15 cellular contexts compared by ENCODE assay signal in the genomic region with DNA sequence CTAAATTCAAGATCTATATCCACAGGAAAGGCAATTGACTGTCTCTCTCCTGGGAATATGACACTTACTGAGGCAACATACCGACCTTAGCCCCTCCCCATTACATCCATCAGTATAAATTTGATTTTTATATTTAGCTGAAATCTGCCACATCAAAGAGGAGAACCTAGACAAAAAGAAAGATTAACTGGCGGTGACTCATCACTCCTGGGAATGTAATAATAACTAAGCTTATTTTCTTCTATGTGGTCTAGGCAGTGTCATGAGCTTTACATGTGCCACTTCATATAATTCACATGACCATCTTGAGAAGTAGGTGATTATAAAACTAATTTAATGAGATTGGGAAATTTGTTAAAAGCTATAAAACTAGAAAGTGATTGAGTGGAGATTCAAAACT.
"Had no signal": no experiment of that assay in that cellular context is flagged by ENCODE, and none has a peak within 500 bp of the region (broad histone marks: within the 10 kb centered on the region; RNA-seq: fewer than 3 reads in every experiment).

No MANE protein-coding gene starts in this region.

- H3K27ac Mint-ChIP-seq: activated naive CD4-positive, alpha-beta T cell treated with anti-CD3 and anti-CD28 coated beads, Interleukin-2, amount 50 U/mL, for 24 hours; naive thymus-derived CD4-positive, alpha-beta T cell had no signal

- DNase-seq: activated CD4-positive, alpha-beta T cell treated with anti-CD3 and anti-CD28 coated beads, Interleukin-2, amount 50 U/mL, for 4 hours; activated CD4-positive, CD25-positive, alpha-beta regulatory T cell treated with anti-CD3 and anti-CD28 coated beads, Interleukin-2, amount 50 U/mL, for 72 hours; activated T-cell treated with anti-CD3 and anti-CD28 coated beads, Interleukin-2, amount 50 U/mL, for 1 hour; amygdala; dorsolateral prefrontal cortex; foreskin melanocyte; heart left ventricle; left colon; naive thymus-derived CD4-positive, alpha-beta T cell; posterior cingulate gyrus; right cardiac atrium had no signal

- ATAC-seq: esophagus mucosa; heart left ventricle; left colon; naive thymus-derived CD4-positive, alpha-beta T cell; right cardiac atrium had no signal

- H3K27me3 Mint-ChIP-seq: activated naive CD4-positive, alpha-beta T cell treated with anti-CD3 and anti-CD28 coated beads, Interleukin-2, amount 50 U/mL, for 24 hours; naive thymus-derived CD4-positive, alpha-beta T cell had no signal

- H3K4me2 ChIP-seq: smooth muscle cell had no signal

- H3K4me3 ChIP-seq: dorsolateral prefrontal cortex, heart left ventricle, lung, smooth muscle cell had no signal

- H3K9me3 Mint-ChIP-seq: activated naive CD4-positive, alpha-beta T cell treated with anti-CD3 and anti-CD28 coated beads, Interleukin-2, amount 50 U/mL, for 24 hours had no signal

- H3K4me1 ChIP-seq: heart left ventricle had no signal

- H3K27ac ChIP-seq: dorsolateral prefrontal cortex, heart left ventricle had no signal

- H3K36me3 ChIP-seq: heart left ventricle had no signal

- H3K36me3 Mint-ChIP-seq: activated naive CD4-positive, alpha-beta T cell treated with anti-CD3 and anti-CD28 coated beads, Interleukin-2, amount 50 U/mL, for 24 hours; naive thymus-derived CD4-positive, alpha-beta T cell had no signal

- H3K4me1 Mint-ChIP-seq: activated naive CD4-positive, alpha-beta T cell treated with anti-CD3 and anti-CD28 coated beads, Interleukin-2, amount 50 U/mL, for 24 hours; naive thymus-derived CD4-positive, alpha-beta T cell had no signal

- H3K27me3 ChIP-seq: dorsolateral prefrontal cortex, heart left ventricle had no signal

- H3K4me3 Mint-ChIP-seq: activated naive CD4-positive, alpha-beta T cell treated with anti-CD3 and anti-CD28 coated beads, Interleukin-2, amount 50 U/mL, for 24 hours; naive thymus-derived CD4-positive, alpha-beta T cell had no signal
